Comparison of ENCODE assay signal across 30 cellular contexts in the genomic region with DNA sequence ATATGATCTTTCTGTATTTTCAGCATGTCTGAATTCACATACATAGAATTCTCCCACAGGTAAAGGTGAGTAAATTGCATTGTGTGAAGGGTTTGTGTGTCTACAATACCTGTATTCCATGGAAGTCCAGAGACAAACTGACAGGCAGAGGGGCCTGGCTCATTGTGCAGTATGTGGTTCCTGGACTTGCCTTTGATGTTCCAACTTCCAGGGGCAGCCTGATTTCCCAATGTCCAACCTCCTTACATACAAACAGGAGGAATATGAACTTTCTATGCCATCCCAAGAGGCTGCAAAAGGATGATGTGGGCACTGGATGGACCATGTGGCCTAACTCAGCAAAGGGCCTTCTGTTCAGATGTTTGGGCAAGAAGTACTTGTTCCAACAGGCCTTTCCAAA.
"Had no signal": no experiment of that assay in that cellular context is flagged by ENCODE, and none has a peak within 500 bp of the region (broad histone marks: within the 10 kb centered on the region; RNA-seq: fewer than 3 reads in every experiment).

No MANE protein-coding gene starts in this region.

- H3K27me3 ChIP-seq: ascending aorta, breast epithelium, esophagus squamous epithelium, gastroesophageal sphincter had no signal

- H3K4me3 ChIP-seq: ascending aorta, breast epithelium, esophagus squamous epithelium, gastroesophageal sphincter had no signal

- H3K9me3 ChIP-seq: ascending aorta, breast epithelium, esophagus squamous epithelium, gastroesophageal sphincter had no signal

- H3K27ac ChIP-seq: ascending aorta, breast epithelium, epithelial cell of prostate, esophagus squamous epithelium, gastroesophageal sphincter had no signal

- DNase-seq: activated CD4-positive, alpha-beta memory T cell treated with anti-CD3 and anti-CD28 coated beads, Interleukin-2, amount 10 ng/mL, durations not matched to agents 7 days and 5 days; activated CD4-positive, alpha-beta T cell treated with anti-CD3 and anti-CD28 coated beads for 1 hour; activated CD4-positive, alpha-beta T cell treated with anti-CD3 and anti-CD28 coated beads for 4 hours; activated CD4-positive, alpha-beta T cell treated with anti-CD3 and anti-CD28 coated beads, Interleukin-2, amount 10 ng/mL, durations not matched to agents 7 days and 5 days; activated CD4-positive, alpha-beta T cell treated with anti-CD3 and anti-CD28 coated beads, Interleukin-2, amount 50 U/mL, for 4 hours; activated CD8-positive, alpha-beta memory T cell treated with anti-CD3 and anti-CD28 coated beads, Interleukin-2, amount 50 U/mL, for 48 hours; activated gamma-delta T cell; activated naive CD4-positive, alpha-beta T cell; activated naive CD4-positive, alpha-beta T cell treated with anti-CD3 and anti-CD28 coated beads, Interleukin-2, amount 10 ng/mL, durations not matched to agents 7 days and 5 days; activated naive CD8-positive, alpha-beta T cell treated with anti-CD3 and anti-CD28 coated beads, Interleukin-2, amount 10 ng/mL, durations not matched to agents 7 days and 5 days; activated T-cell treated with anti-CD3 and anti-CD28 coated beads for 4 hours; activated T-cell treated with anti-CD3 and anti-CD28 coated beads, Interleukin-2, amount 50 U/mL, for 24 hours; activated T-cell treated with anti-CD3 and anti-CD28 coated beads, Interleukin-2, amount 50 U/mL, for 72 hours; caudate nucleus; cortex of kidney; dermis blood vessel endothelial cell; effector CD4-positive, alpha-beta T cell; effector memory CD8-positive, alpha-beta T cell; esophagus squamous epithelium; foreskin melanocyte; T-helper 1 cell; T-helper 17 cell; T1000 had no signal

- H3K36me3 ChIP-seq: ascending aorta, breast epithelium, esophagus squamous epithelium, gastroesophageal sphincter had no signal

- ATAC-seq: activated naive CD4-positive, alpha-beta T cell treated with anti-CD3 and anti-CD28 coated beads, Interleukin-2, amount 50 U/mL, for 72 hours; activated T-cell treated with anti-CD3 and anti-CD28 coated beads, Interleukin-2, amount 50 U/mL, for 72 hours; effector memory CD8-positive, alpha-beta T cell; gastroesophageal sphincter; T-helper 17 cell; WTC11 had no signal

- FAIRE-seq: colon had no signal
